Comparison of ENCODE assay signal across 8 cellular contexts in genomic region chr2:8676191-8676914, GRCh38. TPM values are rescaled to one million over a fixed set of nuclear protein-coding genes. Genes with fewer than 3 reads are reported as not detected.
A peak's percentile ranks its signal among the peaks of the same experiment; 100 is the strongest.
DNase-seq lines count a peak whose midpoint lies in the region; ATAC-seq and TF ChIP-seq lines count a peak whose summit lies in the region.

No MANE protein-coding gene starts in this region.

- DNase-seq in HFFc6 (peak; percentile 77), left kidney (ENCODE audit: low read depth, low spot score) (peak; percentile 90), OCI-M2 (lab: John Stamatoyannopoulos, UW; ENCODE audit: unreplicated experiment) (no peak)
- no peak for DNase-seq in activated CD4-positive, CD25-positive, alpha-beta regulatory T cell treated with anti-CD3 and anti-CD28 coated beads, Interleukin-2, amount 50 U/mL, for 72 hours

- peaks cover 39% of the 10 kb centered on the region for H3K4me1 ChIP-seq in stomach smooth muscle (ENCODE audit: control insufficient read depth, insufficient read depth, low read length)

- no peak for ATAC-seq in GM18517 (IDR thresholded peaks at IDR 0.05; ENCODE audit: unreplicated experiment)
- ATAC-seq in HG03442 (IDR thresholded peaks at IDR 0.05; ENCODE audit: unreplicated experiment) = no peak

- peaks cover 16% of the 10 kb centered on the region for H3K36me3 Mint-ChIP-seq in HFFc6 (ENCODE audit: low read depth)
- H3K36me3 Mint-ChIP-seq in dendritic cell treated with granulocyte-macrophage colony-stimulating factor and Interleukin-4, amounts not matched to agents 40 ng/mL and 50 ng/mL, for 4 days (ENCODE audit: low read depth) = peaks cover 11% of the 10 kb centered on the region

- H3K27me3 Mint-ChIP-seq in HFFc6 (ENCODE audit: insufficient read depth) = peaks cover 2% of the 10 kb centered on the region
- H3K27me3 Mint-ChIP-seq in dendritic cell treated with granulocyte-macrophage colony-stimulating factor and Interleukin-4, amounts not matched to agents 40 ng/mL and 50 ng/mL, for 4 days = peaks cover 54% of the 10 kb centered on the region

- H3K27ac Mint-ChIP-seq in HFFc6 = peak overlapping the region; percentile 98
- peak overlapping the region; percentile 47 for H3K27ac Mint-ChIP-seq in dendritic cell treated with granulocyte-macrophage colony-stimulating factor and Interleukin-4, amounts not matched to agents 40 ng/mL and 50 ng/mL, for 4 days

- peaks cover 19% of the 10 kb centered on the region for H3K9me3 Mint-ChIP-seq in HFFc6
- H3K9me3 Mint-ChIP-seq in dendritic cell treated with granulocyte-macrophage colony-stimulating factor and Interleukin-4, amounts not matched to agents 40 ng/mL and 50 ng/mL, for 4 days = peaks cover 18% of the 10 kb centered on the region

- H3K4me3 Mint-ChIP-seq in HFFc6 = peak overlapping the region; percentile 90
- peak overlapping the region; percentile 68 for H3K4me3 Mint-ChIP-seq in dendritic cell treated with granulocyte-macrophage colony-stimulating factor and Interleukin-4, amounts not matched to agents 40 ng/mL and 50 ng/mL, for 4 days

- intact Hi-C loops in dendritic cell treated with granulocyte-macrophage colony-stimulating factor and Interleukin-4, amounts not matched to agents 40 ng/mL and 50 ng/mL, for 4 days (cut with micrococcal nuclease) = no loop called here

- no peaks in the 10 kb centered on the region for H3K36me3 ChIP-seq in stomach smooth muscle (ENCODE audit: control insufficient read depth in 2 of 2, insufficient read depth in 2 of 2, low read length in 2 of 2)

- peaks cover 0 to 9% of the 10 kb centered on the region in 2 donors for H3K9me3 ChIP-seq in stomach smooth muscle (ENCODE audit: control insufficient read depth in 2 of 2, low read length in 2 of 2)

- H3K9ac ChIP-seq in stomach smooth muscle (ENCODE audit: low read length in 2 of 2) = peak overlapping the region; percentile 86 to 90

- peaks cover 40% of the 10 kb centered on the region for H3K4me1 Mint-ChIP-seq in HFFc6 (ENCODE audit: low read depth)
- H3K4me1 Mint-ChIP-seq in dendritic cell treated with granulocyte-macrophage colony-stimulating factor and Interleukin-4, amounts not matched to agents 40 ng/mL and 50 ng/mL, for 4 days (ENCODE audit: low read depth) = peaks cover 47% of the 10 kb centered on the region

- no peaks in the 10 kb centered on the region for H3K27me3 ChIP-seq in stomach smooth muscle (ENCODE audit: control insufficient read depth in 1 of 2, insufficient read depth in 2 of 2, low read length in 2 of 2)

- no peak for TF ChIP-seq CTCF in HFFc6 (IDR thresholded peaks at IDR 0.05)

- H3K27ac ChIP-seq in stomach smooth muscle (ENCODE audit: low read length) = peak overlapping the region; percentile 95

- peak overlapping the region; percentile 75 for H3K4me3 ChIP-seq in stomach smooth muscle (ENCODE audit: low read length in 2 of 2)

RNA-seq across cellular contexts. Expression of gene ID2, which starts 5.5 kb away (rescaled TPM):
- total RNA-seq in HFFc6 (2021; fragmentation: NEBNext Ultra II Directional; extraction: Animal tissue kit (Norgen Biotek cat#: 25700)) = 10 to 100 TPM; 81.3 to 97.1 (median 88.1) TPM

Comparison
In these comparisons a context has a peak if more than half of its experiments do, and no peak if none do; other contexts are left out.
1. DNase-seq: peak in HFFc6 (single experiment) and left kidney (single experiment); none in OCI-M2 (single experiment) and activated CD4-positive, CD25-positive, alpha-beta regulatory T cell treated with anti-CD3 and anti-CD28 coated beads, Interleukin-2, amount 50 U/mL, for 72 hours (single experiment).